1 cellular context compared by ENCODE assay signal in genomic region chr16:74666425-74667214, GRCh38.
TF ChIP-seq lines count a peak whose summit lies in the region.

Gene RFWD3 (minus strand): TSS chr16:74666877. CDS start chr16:74661449, 5,428 bp downstream.

TF ChIP-seq in K562, 482 proteins besides CTCF, POLR2A, EP300 and RAD21 (continued from another document and continues in another):
- TF ChIP-seq RBM34 (IDR thresholded peaks at IDR 0.05; ENCODE audit: borderline replicate concordance, insufficient read depth, low read length): no peak
- TF ChIP-seq PTTG1 (tag; IDR thresholded peaks at IDR 0.05; ENCODE audit: low read depth): no peak
- TF ChIP-seq CREBBP (IDR thresholded peaks at IDR 0.05; ENCODE audit: low read depth, low read length): no peak
- no peak for TF ChIP-seq CLOCK (CRISPR knock-in tag; IDR thresholded peaks at IDR 0.05; ENCODE audit: borderline replicate concordance)
- TF ChIP-seq YY1 (IDR thresholded peaks at IDR 0.05; ENCODE audit: borderline replicate concordance in 1 of 3, control insufficient read depth in 1 of 3, extremely low read depth in 1 of 3, insufficient read depth in 3 of 3, insufficient read length in 1 of 3, insufficient replicate concordance in 2 of 3, low read depth in 1 of 3, low read length in 2 of 3): peak in 2 of 3 experiments; percentile 36 to 81
- TF ChIP-seq ZNF398 (CRISPR knock-in tag; IDR thresholded peaks at IDR 0.05): no peak
- TF ChIP-seq HIVEP1 (CRISPR knock-in tag; IDR thresholded peaks at IDR 0.05): no peak
- peak in 1 of 2 experiments; percentile 98; a peak in 2 of 4 replicates for TF ChIP-seq MLLT1 (IDR thresholded peaks at IDR 0.05)
- TF ChIP-seq ZBTB5 (IDR thresholded peaks at IDR 0.05): no peak
- TF ChIP-seq CREB5 (CRISPR knock-in tag; IDR thresholded peaks at IDR 0.05): no peak
- peak; percentile 96 for TF ChIP-seq TBP (optimal IDR thresholded peaks at IDR 0.05; ENCODE audit: low read depth, low read length)
- TF ChIP-seq ZNF507 (tag; conservative IDR thresholded peaks at IDR 0.05): no peak
- TF ChIP-seq SMARCB1 (IDR thresholded peaks at IDR 0.05; ENCODE audit: insufficient read length, low read depth): no peak
- no peak for TF ChIP-seq ZNF224 (CRISPR knock-in tag; IDR thresholded peaks at IDR 0.05)
- TF ChIP-seq PRPF4 (IDR thresholded peaks at IDR 0.05; ENCODE audit: insufficient read depth, low read depth, low read length, poor library complexity, severe bottlenecking): peak; percentile 88
- peak; percentile 23; the same call in 1 of the 2 replicates for TF ChIP-seq ZNF175 (CRISPR knock-in tag; IDR thresholded peaks at IDR 0.05; ENCODE audit: low read depth)
- TF ChIP-seq HMBOX1 (IDR thresholded peaks at IDR 0.05): no peak
- no peak for TF ChIP-seq DMBX1 (CRISPR knock-in tag; IDR thresholded peaks at IDR 0.05; ENCODE audit: borderline replicate concordance)
- TF ChIP-seq MBD1 (CRISPR knock-in tag; IDR thresholded peaks at IDR 0.05): no peak
- TF ChIP-seq FOXP1 (CRISPR knock-in tag; IDR thresholded peaks at IDR 0.05): no peak
- TF ChIP-seq JUN (IDR thresholded peaks at IDR 0.05; ENCODE audit: borderline replicate concordance, low read depth, low read length): no peak
- peak; percentile 55; the same call in 1 of the 2 replicates for TF ChIP-seq JUN (CRISPR knock-in tag; IDR thresholded peaks at IDR 0.05; ENCODE audit: borderline replicate concordance)
- TF ChIP-seq ZNF57 (CRISPR knock-in tag; IDR thresholded peaks at IDR 0.05): no peak
- TF ChIP-seq HBP1 (CRISPR knock-in tag; IDR thresholded peaks at IDR 0.05): no peak
- no peak for TF ChIP-seq ZNF133 (CRISPR knock-in tag; IDR thresholded peaks at IDR 0.05)
- TF ChIP-seq EWSR1 (IDR thresholded peaks at IDR 0.05; ENCODE audit: borderline replicate concordance, low read depth, partially characterized antibody): no peak
- no peak for TF ChIP-seq XRCC4 (IDR thresholded peaks at IDR 0.05; ENCODE audit: extremely low read depth, insufficient read depth, insufficient read length)
- TF ChIP-seq SNRNP70 (optimal IDR thresholded peaks at IDR 0.05; ENCODE audit: low read depth, low read length): no peak
- TF ChIP-seq ZNF695 (CRISPR knock-in tag; IDR thresholded peaks at IDR 0.05): no peak
- peak; percentile 91 for TF ChIP-seq ELF2 (CRISPR knock-in tag; IDR thresholded peaks at IDR 0.05)
- TF ChIP-seq HNRNPLL (IDR thresholded peaks at IDR 0.05; ENCODE audit: low read depth, low read length, poor library complexity, severe bottlenecking): peak; percentile 57
- peak; percentile 79; the same call in 1 of the 2 replicates for TF ChIP-seq RBM14 (IDR thresholded peaks at IDR 0.05; ENCODE audit: borderline replicate concordance, insufficient read depth, low read depth, low read length)
- no peak for TF ChIP-seq ZNF449 (CRISPR knock-in tag; IDR thresholded peaks at IDR 0.05)
- TF ChIP-seq NR1H2 (CRISPR knock-in tag; IDR thresholded peaks at IDR 0.05): no peak
- no peak for TF ChIP-seq DACH1 (IDR thresholded peaks at IDR 0.05; ENCODE audit: partially characterized antibody)
- peak; percentile 94 for TF ChIP-seq ETV1 (tag; conservative IDR thresholded peaks at IDR 0.05; ENCODE audit: low read depth)
- no peak for TF ChIP-seq GATA2 (CRISPR knock-in tag; IDR thresholded peaks at IDR 0.05)
- TF ChIP-seq SMARCA4 (IDR thresholded peaks at IDR 0.05): no peak
- TF ChIP-seq ZNF586 (CRISPR knock-in tag; conservative IDR thresholded peaks at IDR 0.05): no peak
- TF ChIP-seq FOS (IDR thresholded peaks at IDR 0.05; ENCODE audit: extremely low read depth, insufficient read length): peak; percentile 99
- no peak for TF ChIP-seq ZNF76 (CRISPR knock-in tag; IDR thresholded peaks at IDR 0.05; ENCODE audit: borderline replicate concordance)
- TF ChIP-seq ZNF583 (CRISPR knock-in tag; IDR thresholded peaks at IDR 0.05): no peak
- TF ChIP-seq PHF20 (IDR thresholded peaks at IDR 0.05; ENCODE audit: partially characterized antibody): peak; percentile 63
- TF ChIP-seq PURB (CRISPR knock-in tag; IDR thresholded peaks at IDR 0.05; ENCODE audit: low read depth): no peak
- no peak for TF ChIP-seq ZNF740 (CRISPR knock-in tag; IDR thresholded peaks at IDR 0.05)
- no peak for TF ChIP-seq ZNF740 (tag; IDR thresholded peaks at IDR 0.05)
- peak; percentile 85; the same call in 1 of the 2 replicates for TF ChIP-seq GTF2F1 (IDR thresholded peaks at IDR 0.05; ENCODE audit: low read depth, low read length)
- TF ChIP-seq MLX (CRISPR knock-in tag; conservative IDR thresholded peaks at IDR 0.05): no peak
- peak; percentile 80 for TF ChIP-seq PCBP1 (IDR thresholded peaks at IDR 0.05; ENCODE audit: low read depth, low read length, poor library complexity, severe bottlenecking)
- TF ChIP-seq NCOR1 (IDR thresholded peaks at IDR 0.05): no peak
